Comparison of ENCODE assay signal across 1 cellular context in the genomic region with DNA sequence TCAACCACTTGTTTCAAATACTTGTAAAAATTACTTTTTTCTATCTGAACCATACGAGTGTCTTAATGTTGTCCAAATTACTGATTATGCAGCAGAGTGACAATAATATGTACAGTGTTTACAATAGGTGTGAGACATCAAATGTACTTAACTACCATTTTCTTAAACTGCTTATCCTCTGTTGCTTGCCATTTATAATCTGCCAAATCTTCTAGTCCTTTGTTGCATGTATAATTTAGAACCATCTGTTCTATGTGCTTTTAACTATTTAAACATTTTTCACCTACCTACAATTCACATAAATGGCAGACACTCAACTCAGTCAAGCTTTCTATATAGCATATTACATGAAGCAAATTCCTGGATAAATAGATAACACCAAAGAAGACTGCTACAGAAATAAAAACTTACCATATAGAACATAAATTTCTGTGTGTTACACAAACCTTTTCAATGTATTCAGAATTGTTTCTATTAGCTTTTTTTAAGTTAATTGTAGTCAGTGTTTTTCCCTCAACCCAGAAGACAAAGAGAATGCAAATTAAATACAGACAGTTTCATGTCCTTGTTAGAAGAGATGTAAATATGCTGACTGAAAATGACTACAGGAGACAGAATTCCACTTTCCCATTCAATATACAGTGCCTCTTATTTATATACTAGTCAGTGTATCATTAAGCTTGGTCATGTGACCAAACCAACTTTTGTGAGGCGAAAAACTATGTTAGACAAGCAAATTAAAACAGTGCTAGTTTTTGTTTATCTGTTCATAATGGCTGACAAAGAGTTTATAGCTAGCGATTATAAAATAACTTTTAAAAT.
A peak's percentile ranks its signal among the peaks of the same experiment; 100 is the strongest.
TF ChIP-seq lines count a peak whose summit lies in the region.

No MANE protein-coding gene starts in this region.

TF ChIP-seq in HepG2, 621 proteins besides CTCF, POLR2A, EP300 and RAD21 (continued from another document):
- TF ChIP-seq ZBTB40 (IDR thresholded peaks at IDR 0.05) (no peak), ZBTB40 (CRISPR knock-in tag; IDR thresholded peaks at IDR 0.05) (no peak), ZMYM4 (CRISPR knock-in tag; IDR thresholded peaks at IDR 0.05) (no peak), ZNF10 (CRISPR knock-in tag; IDR thresholded peaks at IDR 0.05; ENCODE audit: borderline replicate concordance, low read depth) (no peak), YEATS2 (CRISPR knock-in tag; IDR thresholded peaks at IDR 0.05; ENCODE audit: borderline replicate concordance) (no peak), FOXJ3 (CRISPR knock-in tag; IDR thresholded peaks at IDR 0.05; ENCODE audit: borderline replicate concordance) (peak; percentile 33; the same call in 1 of the 2 replicates), RAD51 (IDR thresholded peaks at IDR 0.05; ENCODE audit: borderline replicate concordance) (peak; percentile 63; the same call in 1 of the 2 replicates), ZFP82 (CRISPR knock-in tag; IDR thresholded peaks at IDR 0.05; ENCODE audit: borderline replicate concordance) (no peak), USF2 (IDR thresholded peaks at IDR 0.05; ENCODE audit: low read depth, low read length) (no peak), USF2 (CRISPR knock-in tag; IDR thresholded peaks at IDR 0.05; ENCODE audit: borderline replicate concordance) (peak; percentile 70; the same call in 1 of the 2 replicates), SMAD3 (CRISPR knock-in tag; IDR thresholded peaks at IDR 0.05) (no peak), CAMTA2 (CRISPR knock-in tag; IDR thresholded peaks at IDR 0.05; ENCODE audit: borderline replicate concordance) (no peak), GTF2F1 (IDR thresholded peaks at IDR 0.05; ENCODE audit: low read length) (no peak), ZNF367 (CRISPR knock-in tag; IDR thresholded peaks at IDR 0.05; ENCODE audit: borderline replicate concordance) (no peak)
- TF ChIP-seq, protein P1, sequence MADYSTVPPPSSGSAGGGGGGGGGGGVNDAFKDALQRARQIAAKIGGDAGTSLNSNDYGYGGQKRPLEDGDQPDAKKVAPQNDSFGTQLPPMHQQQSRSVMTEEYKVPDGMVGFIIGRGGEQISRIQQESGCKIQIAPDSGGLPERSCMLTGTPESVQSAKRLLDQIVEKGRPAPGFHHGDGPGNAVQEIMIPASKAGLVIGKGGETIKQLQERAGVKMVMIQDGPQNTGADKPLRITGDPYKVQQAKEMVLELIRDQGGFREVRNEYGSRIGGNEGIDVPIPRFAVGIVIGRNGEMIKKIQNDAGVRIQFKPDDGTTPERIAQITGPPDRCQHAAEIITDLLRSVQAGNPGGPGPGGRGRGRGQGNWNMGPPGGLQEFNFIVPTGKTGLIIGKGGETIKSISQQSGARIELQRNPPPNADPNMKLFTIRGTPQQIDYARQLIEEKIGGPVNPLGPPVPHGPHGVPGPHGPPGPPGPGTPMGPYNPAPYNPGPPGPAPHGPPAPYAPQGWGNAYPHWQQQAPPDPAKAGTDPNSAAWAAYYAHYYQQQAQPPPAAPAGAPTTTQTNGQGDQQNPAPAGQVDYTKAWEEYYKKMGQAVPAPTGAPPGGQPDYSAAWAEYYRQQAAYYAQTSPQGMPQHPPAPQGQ (CRISPR knock-in tag; IDR thresholded peaks at IDR 0.05; ENCODE audit: borderline replicate concordance) = no peak
- TF ChIP-seq, protein P2, sequence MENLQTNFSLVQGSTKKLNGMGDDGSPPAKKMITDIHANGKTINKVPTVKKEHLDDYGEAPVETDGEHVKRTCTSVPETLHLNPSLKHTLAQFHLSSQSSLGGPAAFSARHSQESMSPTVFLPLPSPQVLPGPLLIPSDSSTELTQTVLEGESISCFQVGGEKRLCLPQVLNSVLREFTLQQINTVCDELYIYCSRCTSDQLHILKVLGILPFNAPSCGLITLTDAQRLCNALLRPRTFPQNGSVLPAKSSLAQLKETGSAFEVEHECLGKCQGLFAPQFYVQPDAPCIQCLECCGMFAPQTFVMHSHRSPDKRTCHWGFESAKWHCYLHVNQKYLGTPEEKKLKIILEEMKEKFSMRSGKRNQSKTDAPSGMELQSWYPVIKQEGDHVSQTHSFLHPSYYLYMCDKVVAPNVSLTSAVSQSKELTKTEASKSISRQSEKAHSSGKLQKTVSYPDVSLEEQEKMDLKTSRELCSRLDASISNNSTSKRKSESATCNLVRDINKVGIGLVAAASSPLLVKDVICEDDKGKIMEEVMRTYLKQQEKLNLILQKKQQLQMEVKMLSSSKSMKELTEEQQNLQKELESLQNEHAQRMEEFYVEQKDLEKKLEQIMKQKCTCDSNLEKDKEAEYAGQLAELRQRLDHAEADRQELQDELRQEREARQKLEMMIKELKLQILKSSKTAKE (CRISPR knock-in tag; IDR thresholded peaks at IDR 0.05; ENCODE audit: borderline replicate concordance) = no peak
